In genomic region chr11:115993613-115994012, GRCh38 we compare ENCODE assay signal across 25 cellular contexts.
"Had no signal": no experiment of that assay in that cellular context is flagged by ENCODE, and none has a peak within 500 bp of the region (broad histone marks: within the 10 kb centered on the region; RNA-seq: fewer than 3 reads in every experiment).

No MANE protein-coding gene starts in this region.

- H3K4me3 ChIP-seq: ascending aorta, cardiac muscle cell, K562, Peyer's patch, SJSA1 had no signal

- DNase-seq: activated CD4-positive, alpha-beta T cell treated with anti-CD3 and anti-CD28 coated beads, Interleukin-2, amount 10 ng/mL, durations not matched to agents 24 days and 14 days; activated CD4-positive, alpha-beta T cell treated with anti-CD3 and anti-CD28 coated beads, Interleukin-2, amount 50 U/mL, for 4 hours; activated CD8-positive, alpha-beta T cell treated with anti-CD3 and anti-CD28 coated beads for 36 hours; activated gamma-delta T cell; activated naive CD4-positive, alpha-beta T cell treated with Interleukin-2 at 50 U/mL for 16 hours; activated naive CD8-positive, alpha-beta T cell treated with anti-CD3 and anti-CD28 coated beads, Interleukin-2, amount 10 ng/mL, durations not matched to agents 7 days and 5 days; activated T-cell treated with anti-CD3 and anti-CD28 coated beads, Interleukin-2, amount 50 U/mL, for 24 hours; amygdala; Karpas-422; NCI-H1105 treated with DMSO at 0.1 percent for 48 hours; NCI-H1436; NCI-H1694; NCI-H1930; NCI-H2081 treated with DMSO at 0.1 percent for 48 hours; NCI-H226; NCI-H524 treated with DMSO at 0.1 percent for 48 hours; PC-3; Peyer's patch; RPMI8226; SHP77 treated with DMSO at 0.1 percent for 48 hours; SK-N-SH had no signal

- ATAC-seq: activated CD8-positive, alpha-beta T cell treated with anti-CD3 and anti-CD28 coated beads for 36 hours; K562; PC-3 had no signal
